ENCODE assay signal across 8 cellular contexts in the genomic region with DNA sequence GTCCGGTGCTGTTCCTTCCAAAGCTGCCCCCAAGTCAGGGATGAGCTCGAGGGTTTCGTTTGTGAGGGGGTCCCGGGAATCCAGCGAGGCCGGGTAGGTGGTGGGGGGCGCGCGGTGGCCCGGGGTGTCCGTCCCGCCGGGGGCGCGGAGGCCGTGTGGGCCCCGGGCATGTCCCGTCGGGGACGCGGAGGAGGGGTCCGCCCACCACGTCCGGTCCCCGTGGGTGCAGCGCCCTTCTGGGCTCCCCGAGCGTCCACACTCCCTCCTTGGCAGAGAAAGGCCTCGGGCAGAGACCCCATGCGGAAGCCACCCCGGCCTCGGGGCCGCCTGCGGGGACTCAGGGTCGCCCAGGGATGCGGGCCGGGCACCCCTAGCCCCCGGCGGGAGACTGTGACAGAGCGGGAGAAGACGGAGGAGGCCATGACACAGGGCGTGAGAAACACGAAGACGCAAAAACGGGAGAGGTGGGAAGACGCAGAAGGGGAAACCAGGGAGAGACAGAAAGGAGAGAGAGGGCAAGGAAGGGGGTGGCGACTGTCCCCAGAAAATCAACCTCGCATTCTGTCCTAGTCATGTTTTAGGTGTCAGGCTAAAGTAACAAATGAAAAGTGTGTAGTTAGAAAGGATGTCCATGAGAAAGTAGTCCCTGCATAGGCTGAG. TPM values are rescaled to one million over a fixed set of nuclear protein-coding genes. Genes with fewer than 3 reads are reported as not detected.
DNase-seq lines count a peak whose midpoint lies in the region; ATAC-seq, FAIRE-seq and TF ChIP-seq lines count a peak whose summit lies in the region.

No MANE protein-coding gene starts in this region.

- intact Hi-C loops in CD4-positive, alpha-beta T cell (cut with DNase I, micrococcal nuclease) = loop anchor here (1.0 to 10.0 kb wide), 7 partner anchors 21 to 432 kb away; partner anchors contain the start of genes ZNF398 (in 2 of the 2), CUL1 (in 1 of the 2), EZH2 (in 1 of the 2) and ZNF212 (in 1 of the 2)
- intact Hi-C loops in left cardiac atrium (cut with DNase I) = loop anchor here in 1 of 2 donors (1.0 to 2.0 kb wide), 2 partner anchors 20 to 35 kb away; partner anchors contain the start of gene ZNF398

- peak overlapping the region; percentile 79 for H3K27ac ChIP-seq in CD4-positive, alpha-beta T cell (ENCODE audit: low read depth, low read length)

- TF ChIP-seq CTCF in CD4-positive, alpha-beta T cell (IDR thresholded peaks at IDR 0.05) = no peak
- TF ChIP-seq CTCF in progenitor cell of endocrine pancreas (IDR thresholded peaks at IDR 0.05; ENCODE audit: unreplicated experiment) = no peak

- CTCF ChIA-PET in CD4-positive, alpha-beta T cell (lab: Charles Lee) = interaction anchor here (0.9 to 6.1 kb wide), 6 partner anchors 19 to 135 kb away, joined by 3 to 67 read pairs (median 6); partner anchors contain the start of genes PDIA4, ZNF398 and ZNF783

- H3K27me3 Mint-ChIP-seq in CD4-positive, alpha-beta T cell = no peaks in the 10 kb centered on the region
- H3K27me3 Mint-ChIP-seq in progenitor cell of endocrine pancreas = no peaks in the 10 kb centered on the region

- peak overlapping the region; percentile 96 for H3K27ac Mint-ChIP-seq in CD4-positive, alpha-beta T cell
- H3K27ac Mint-ChIP-seq in activated naive CD4-positive, alpha-beta T cell treated with anti-CD3 and anti-CD28 coated beads, Interleukin-2, amount 50 U/mL, for 72 hours = peak overlapping the region; percentile 96 to 100
- H3K27ac Mint-ChIP-seq in progenitor cell of endocrine pancreas = peak overlapping the region; percentile 99

- H3K4me3 Mint-ChIP-seq in CD4-positive, alpha-beta T cell = peak overlapping the region; percentile 100
- H3K4me3 Mint-ChIP-seq in progenitor cell of endocrine pancreas (ENCODE audit: low read depth) = peak overlapping the region; percentile 99

- peaks cover 50% of the 10 kb centered on the region for H3K36me3 Mint-ChIP-seq in CD4-positive, alpha-beta T cell (ENCODE audit: low read depth)
- H3K36me3 Mint-ChIP-seq in activated naive CD4-positive, alpha-beta T cell treated with anti-CD3 and anti-CD28 coated beads, Interleukin-2, amount 50 U/mL, for 72 hours = peaks cover 43 to 54% of the 10 kb centered on the region in 2 donors
- H3K36me3 Mint-ChIP-seq in progenitor cell of endocrine pancreas (ENCODE audit: insufficient read depth) = peaks cover 12% of the 10 kb centered on the region

- H3K9me3 Mint-ChIP-seq in CD4-positive, alpha-beta T cell = peaks cover 6% of the 10 kb centered on the region
- H3K9me3 Mint-ChIP-seq in activated naive CD4-positive, alpha-beta T cell treated with anti-CD3 and anti-CD28 coated beads, Interleukin-2, amount 50 U/mL, for 72 hours = peaks cover 5 to 6% of the 10 kb centered on the region in 2 donors
- peaks cover 6% of the 10 kb centered on the region for H3K9me3 Mint-ChIP-seq in progenitor cell of endocrine pancreas (ENCODE audit: low read depth)

- ATAC-seq in CD4-positive, alpha-beta T cell (ENCODE audit: poor library complexity) = peak; percentile 30
- ATAC-seq in GM19397 (IDR thresholded peaks at IDR 0.05; ENCODE audit: unreplicated experiment) = peak; percentile 40
- ATAC-seq in HG03521 (IDR thresholded peaks at IDR 0.05; ENCODE audit: unreplicated experiment) = peak; percentile 37
- ATAC-seq in activated naive CD4-positive, alpha-beta T cell treated with anti-CD3 and anti-CD28 coated beads, Interleukin-2, amount 50 U/mL, for 72 hours = peak; percentile 63 to 69
- peak; percentile 60 to 75 for ATAC-seq in left cardiac atrium

- peaks cover 14% of the 10 kb centered on the region for H3K9me3 ChIP-seq in CD4-positive, alpha-beta T cell (ENCODE audit: control insufficient read depth, low read length)

- FAIRE-seq in urothelium cell line (lab: Jason Lieb, UNC) = no peak

- DNase-seq in CD4-positive, alpha-beta T cell = peak in 9 of 10 experiments; percentile 21 to 64 (median 43)
- peak; percentile 36 to 39 for DNase-seq in SHP77 (lab: John Stamatoyannopoulos, UW)
- peak; percentile 77 to 83 for DNase-seq in activated naive CD4-positive, alpha-beta T cell treated with anti-CD3 and anti-CD28 coated beads, Interleukin-2, amount 50 U/mL, for 72 hours (ENCODE audit: low spot score in 2 of 2)
- peak; percentile 70 for DNase-seq in left cardiac atrium
- DNase-seq in progenitor cell of endocrine pancreas (ENCODE audit: low spot score, unreplicated experiment) = peak; percentile 28
- peak; percentile 32 for DNase-seq in urothelium cell line (ENCODE audit: low spot score)

- H3K4me1 Mint-ChIP-seq in CD4-positive, alpha-beta T cell (ENCODE audit: low read depth) = peaks cover 24% of the 10 kb centered on the region
- H3K4me1 Mint-ChIP-seq in progenitor cell of endocrine pancreas (ENCODE audit: low read depth) = peaks cover 17% of the 10 kb centered on the region

- H3K27me3 ChIP-seq in CD4-positive, alpha-beta T cell (ENCODE audit: control insufficient read depth, insufficient read depth, low read length) = no peaks in the 10 kb centered on the region

- POLR2A ChIA-PET in CD4-positive, alpha-beta T cell (lab: Charles Lee) = interaction anchor here (0.7 to 4.4 kb wide), 9 partner anchors 17 to 334 kb away, joined by 3 to 108 read pairs (median 8); partner anchors contain the start of genes PDIA4, ZNF282, ZNF398 and ZNF777

RNA-seq across cellular contexts. Expression of gene ZNF425, which starts 0.7 kb away (rescaled TPM):
- under 1 TPM; 0.22 to 0.39 TPM for total RNA-seq in CD4-positive, alpha-beta T cell
- under 1 TPM; 0.34 to 0.45 TPM for total RNA-seq in activated naive CD4-positive, alpha-beta T cell treated with anti-CD3 and anti-CD28 coated beads, Interleukin-2, amount 50 U/mL, for 72 hours
- total RNA-seq in left cardiac atrium = 1 to 10 TPM in 1 of 2 donors, under 1 TPM in 1; 0.79 to 1.0 TPM
- 5.3 and 8.0 TPM in 2 replicates for total RNA-seq in progenitor cell of endocrine pancreas

RNA-seq across cellular contexts. Expression of gene ZNF398, which starts 20.5 kb away (rescaled TPM):
- 10 to 100 TPM; 14.0 to 15.0 TPM for total RNA-seq in CD4-positive, alpha-beta T cell
- 1 to 10 TPM; 6.6 to 8.7 TPM for total RNA-seq in activated naive CD4-positive, alpha-beta T cell treated with anti-CD3 and anti-CD28 coated beads, Interleukin-2, amount 50 U/mL, for 72 hours
- 10 to 100 TPM in 1 of 2 donors, 1 to 10 TPM in 1; 7.3 to 10.7 TPM for total RNA-seq in left cardiac atrium
- total RNA-seq in progenitor cell of endocrine pancreas = 16.7 and 17.5 TPM in 2 replicates

RNA-seq across cellular contexts. Expression of gene ZNF786, which starts 36.3 kb away (rescaled TPM):
- total RNA-seq in CD4-positive, alpha-beta T cell = 1 to 10 TPM; 2.7 to 3.5 TPM
- 1 to 10 TPM; 4.3 to 4.7 TPM for total RNA-seq in activated naive CD4-positive, alpha-beta T cell treated with anti-CD3 and anti-CD28 coated beads, Interleukin-2, amount 50 U/mL, for 72 hours
- total RNA-seq in left cardiac atrium = 1 to 10 TPM; 2.9 to 3.0 TPM
- 18.0 and 20.6 TPM in 2 replicates for total RNA-seq in progenitor cell of endocrine pancreas

Comparison
In these comparisons a context has a peak if more than half of its experiments do, and no peak if none do; other contexts are left out.
1. Peak in every context shown above with its lines: DNase-seq, ATAC-seq and H3K27ac ChIP-seq.
2. DNase-seq: peak in every context shown above with its lines; median percentile 80 in activated naive CD4-positive, alpha-beta T cell treated with anti-CD3 and anti-CD28 coated beads, Interleukin-2, amount 50 U/mL, for 72 hours; 70 in left cardiac atrium; 43 in CD4-positive, alpha-beta T cell; 38 in SHP77; 32 in urothelium cell line; 28 in progenitor cell of endocrine pancreas.